16 cellular contexts compared by ENCODE assay signal in the genomic region with DNA sequence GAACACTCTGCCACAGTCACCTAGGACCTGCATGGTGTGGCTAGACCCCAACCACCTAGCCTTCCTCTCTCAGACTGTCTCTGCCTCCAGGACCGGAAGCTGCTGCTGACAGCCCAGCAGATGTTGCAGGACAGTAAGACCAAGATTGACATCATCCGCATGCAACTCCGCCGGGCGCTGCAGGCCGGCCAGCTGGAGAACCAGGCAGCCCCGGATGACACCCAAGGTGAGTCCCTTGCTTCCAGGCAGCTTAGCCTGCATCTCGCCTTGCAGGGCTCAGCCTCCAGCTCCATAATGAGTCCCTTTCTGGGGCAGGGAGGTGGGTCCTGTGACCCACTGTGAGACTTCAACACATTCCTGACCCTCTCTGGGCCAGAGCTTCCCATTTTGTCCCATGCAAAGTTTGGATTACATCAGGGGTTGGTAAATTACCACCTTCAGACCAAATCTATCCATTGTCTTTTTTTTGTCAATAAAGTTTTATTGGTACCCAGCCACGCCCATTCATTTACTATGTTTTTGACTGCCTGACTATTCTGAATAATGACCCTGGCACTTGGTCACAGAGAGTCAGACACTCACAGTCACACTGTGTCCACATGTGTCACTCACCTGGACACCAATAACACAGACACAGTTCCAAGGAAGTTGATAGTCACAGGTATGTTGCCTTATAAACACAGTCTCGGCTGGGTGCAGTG. TPM values are rescaled to one million over a fixed set of nuclear protein-coding genes. Genes with fewer than 3 reads are reported as not detected.
A peak's percentile ranks its signal among the peaks of the same experiment; 100 is the strongest.
DNase-seq lines count a peak whose midpoint lies in the region; ATAC-seq and TF ChIP-seq lines count a peak whose summit lies in the region.
"Had no signal": no experiment of that assay in that cellular context is flagged by ENCODE, and none has a peak within 500 bp of the region (broad histone marks: within the 10 kb centered on the region; RNA-seq: fewer than 3 reads in every experiment).

No MANE protein-coding gene starts in this region.

- no peaks in the 10 kb centered on the region for H3K9me3 Mint-ChIP-seq in activated naive CD8-positive, alpha-beta T cell (ENCODE audit: low read depth)
- no peaks in the 10 kb centered on the region for H3K9me3 Mint-ChIP-seq in activated naive CD8-positive, alpha-beta T cell treated with anti-CD3 and anti-CD28 coated beads, Interleukin-2, amount 50 U/mL, for 24 hours
- H3K9me3 Mint-ChIP-seq in effector memory CD8-positive, alpha-beta T cell, result no peaks in the 10 kb centered on the region
- H3K9me3 Mint-ChIP-seq in nephron progenitor cell, result no peaks in the 10 kb centered on the region
- no peaks in the 10 kb centered on the region for H3K9me3 Mint-ChIP-seq in naive thymus-derived CD8-positive, alpha-beta T cell
- H3K9me3 Mint-ChIP-seq: CD4-positive, alpha-beta T cell had no signal

- peaks cover 26% of the 10 kb centered on the region for H3K4me1 Mint-ChIP-seq in activated naive CD8-positive, alpha-beta T cell (ENCODE audit: low read depth)
- H3K4me1 Mint-ChIP-seq in activated naive CD8-positive, alpha-beta T cell treated with anti-CD3 and anti-CD28 coated beads, Interleukin-2, amount 50 U/mL, for 24 hours, result peaks cover 7% of the 10 kb centered on the region
- peaks cover 24 to 29% of the 10 kb centered on the region in 2 donors for H3K4me1 Mint-ChIP-seq in effector memory CD8-positive, alpha-beta T cell (ENCODE audit: low read depth in 2 of 2)
- peaks cover 3% of the 10 kb centered on the region for H3K4me1 Mint-ChIP-seq in nephron progenitor cell
- peaks cover 11 to 58% (median 26%) of the 10 kb centered on the region in 4 donors for H3K4me1 Mint-ChIP-seq in naive thymus-derived CD8-positive, alpha-beta T cell

- H3K9me3 ChIP-seq in esophagus squamous epithelium, result no peaks in the 10 kb centered on the region

- DNase-seq in activated naive CD8-positive, alpha-beta T cell treated with anti-CD3 and anti-CD28 coated beads, Interleukin-2, amount 50 U/mL, for 24 hours, result no peak
- DNase-seq in HEK293T (ENCODE audit: extremely low spot score) (peak; percentile 3), nephron progenitor cell (no peak), esophagus squamous epithelium (lab: John Stamatoyannopoulos, UW) (no peak)
- no peak for DNase-seq in effector memory CD8-positive, alpha-beta T cell
- DNase-seq in naive thymus-derived CD8-positive, alpha-beta T cell, result no peak
- DNase-seq: ACHN; Calu3; CD4-positive, alpha-beta T cell; DMS79 treated with DMSO at 0.1 percent for 48 hours; EL; GM23248 had no signal

- 95 to 99% methylated on average over 7 to 9 of the region's 10 CpGs for WGBS in esophagus squamous epithelium, 2 donors

- TF ChIP-seq POLR2A in esophagus squamous epithelium (IDR thresholded peaks at IDR 0.05), result no peak

- ATAC-seq in activated naive CD8-positive, alpha-beta T cell treated with anti-CD3 and anti-CD28 coated beads, Interleukin-2, amount 50 U/mL, for 24 hours, result no peak
- no peak for ATAC-seq in effector memory CD8-positive, alpha-beta T cell (replicated peaks)
- ATAC-seq in GM21786 (IDR thresholded peaks at IDR 0.05; ENCODE audit: unreplicated experiment), result no peak
- no peak for ATAC-seq in naive thymus-derived CD8-positive, alpha-beta T cell

- no peak overlapping the region for H3K4me3 Mint-ChIP-seq in activated naive CD8-positive, alpha-beta T cell
- H3K4me3 Mint-ChIP-seq in activated naive CD8-positive, alpha-beta T cell treated with anti-CD3 and anti-CD28 coated beads, Interleukin-2, amount 50 U/mL, for 24 hours, result no peak overlapping the region
- H3K4me3 Mint-ChIP-seq in effector memory CD8-positive, alpha-beta T cell, result no peak overlapping the region
- H3K4me3 Mint-ChIP-seq in nephron progenitor cell, result no peak overlapping the region
- H3K4me3 Mint-ChIP-seq in naive thymus-derived CD8-positive, alpha-beta T cell, result peak overlapping the region in 1 of 10 donors; percentile 38
- H3K4me3 Mint-ChIP-seq: CD4-positive, alpha-beta T cell had no signal

- no peaks in the 10 kb centered on the region for H3K27me3 ChIP-seq in esophagus squamous epithelium
- H3K27me3 ChIP-seq: BLaER1 treated with 17β-estradiol and CSF1 and Interleukin-3, amounts not matched to agents 10 nM and 100 nM had no signal

- H3K4me3 ChIP-seq in esophagus squamous epithelium, result no peak overlapping the region
- H3K4me3 ChIP-seq: BLaER1 treated with 17β-estradiol and CSF1 and Interleukin-3, amounts not matched to agents 10 nM and 100 nM; GM23248 had no signal

- H3K36me3 Mint-ChIP-seq in activated naive CD8-positive, alpha-beta T cell, result peaks cover 11% of the 10 kb centered on the region
- H3K36me3 Mint-ChIP-seq in activated naive CD8-positive, alpha-beta T cell treated with anti-CD3 and anti-CD28 coated beads, Interleukin-2, amount 50 U/mL, for 24 hours (ENCODE audit: low read depth), result peaks cover 49% of the 10 kb centered on the region
- peaks cover 93% of the 10 kb centered on the region for H3K36me3 Mint-ChIP-seq in effector memory CD8-positive, alpha-beta T cell (ENCODE audit: insufficient read depth)
- H3K36me3 Mint-ChIP-seq in nephron progenitor cell (ENCODE audit: low read depth), result peaks cover 68% of the 10 kb centered on the region
- peaks cover 10 to 88% (median 47%) of the 10 kb centered on the region in 3 donors for H3K36me3 Mint-ChIP-seq in naive thymus-derived CD8-positive, alpha-beta T cell

- H3K27ac Mint-ChIP-seq in activated naive CD8-positive, alpha-beta T cell, result peak overlapping the region; percentile 28
- H3K27ac Mint-ChIP-seq in activated naive CD8-positive, alpha-beta T cell treated with anti-CD3 and anti-CD28 coated beads, Interleukin-2, amount 50 U/mL, for 24 hours, result no peak overlapping the region
- H3K27ac Mint-ChIP-seq in effector memory CD8-positive, alpha-beta T cell, result peak overlapping the region; percentile 25 to 51
- peak overlapping the region; percentile 66 for H3K27ac Mint-ChIP-seq in nephron progenitor cell
- peak overlapping the region in 3 of 10 donors; percentile 7 to 57 (median 44) for H3K27ac Mint-ChIP-seq in naive thymus-derived CD8-positive, alpha-beta T cell
- H3K27ac Mint-ChIP-seq: CD4-positive, alpha-beta T cell had no signal

- intact Hi-C loops in esophagus squamous epithelium (cut with DNase I), result no loop called here

- CTCF ChIA-PET in HEK293T (lab: Yijun Ruan, JAX), result no interaction called here

- TF ChIP-seq CTCF in nephron progenitor cell (IDR thresholded peaks at IDR 0.05) (no peak), esophagus squamous epithelium (IDR thresholded peaks at IDR 0.05) (no peak)

- H3K36me3 ChIP-seq in esophagus squamous epithelium, result peaks cover 37 to 100% (median 67%) of the 10 kb centered on the region in 3 donors

- H3K27me3 Mint-ChIP-seq in activated naive CD8-positive, alpha-beta T cell, result no peaks in the 10 kb centered on the region
- no peaks in the 10 kb centered on the region for H3K27me3 Mint-ChIP-seq in activated naive CD8-positive, alpha-beta T cell treated with anti-CD3 and anti-CD28 coated beads, Interleukin-2, amount 50 U/mL, for 24 hours
- H3K27me3 Mint-ChIP-seq in effector memory CD8-positive, alpha-beta T cell, result no peaks in the 10 kb centered on the region
- no peaks in the 10 kb centered on the region for H3K27me3 Mint-ChIP-seq in nephron progenitor cell (ENCODE audit: low read depth, poor library complexity)
- no peaks in the 10 kb centered on the region for H3K27me3 Mint-ChIP-seq in naive thymus-derived CD8-positive, alpha-beta T cell
- H3K27me3 Mint-ChIP-seq: CD4-positive, alpha-beta T cell had no signal

- peaks cover 0 to 16% (median 0%) of the 10 kb centered on the region in 3 donors for H3K4me1 ChIP-seq in esophagus squamous epithelium

- POLR2A ChIA-PET in HEK293T (lab: Yijun Ruan, JAX), result no interaction called here
- POLR2A ChIA-PET in naive thymus-derived CD8-positive, alpha-beta T cell (lab: Charles Lee), result interaction anchor here (0.7 kb wide), 1 partner anchor 331 kb away, joined by 3 read pairs; no protein-coding TSS in a partner anchor

- no peak overlapping the region for H3K27ac ChIP-seq in esophagus squamous epithelium
- H3K27ac ChIP-seq: BLaER1 treated with 17β-estradiol and CSF1 and Interleukin-3, amounts not matched to agents 10 nM and 100 nM; GM23248 had no signal

TF ChIP-seq in HEK293T, 16 proteins besides CTCF, POLR2A, EP300 and RAD21 (continues in another document):
- TF ChIP-seq ZNF384 (IDR thresholded peaks at IDR 0.05), result no peak
- TF ChIP-seq FOXK2 (IDR thresholded peaks at IDR 0.05), result no peak
- no peak for TF ChIP-seq NFRKB (IDR thresholded peaks at IDR 0.05)
- TF ChIP-seq FOXA1 (IDR thresholded peaks at IDR 0.05), result no peak
- TF ChIP-seq SUZ12 (IDR thresholded peaks at IDR 0.05), result no peak
- no peak for TF ChIP-seq BHLHE40 (IDR thresholded peaks at IDR 0.05; ENCODE audit: borderline replicate concordance)
- TF ChIP-seq ELF4 (IDR thresholded peaks at IDR 0.05), result no peak
- no peak for TF ChIP-seq SP1 (IDR thresholded peaks at IDR 0.05)
- TF ChIP-seq ARNT (IDR thresholded peaks at IDR 0.05), result no peak
- no peak for TF ChIP-seq HDGF (IDR thresholded peaks at IDR 0.05; ENCODE audit: borderline replicate concordance)
- TF ChIP-seq FOXM1 (IDR thresholded peaks at IDR 0.05; ENCODE audit: borderline replicate concordance), result no peak
- no peak for TF ChIP-seq LEF1 (IDR thresholded peaks at IDR 0.05; ENCODE audit: borderline replicate concordance)
- no peak for TF ChIP-seq CTBP1 (IDR thresholded peaks at IDR 0.05; ENCODE audit: borderline replicate concordance)

RNA-seq across cellular contexts. Expression of gene PKN1, which starts 13.4 kb away (rescaled TPM):
- total RNA-seq in esophagus squamous epithelium, result 10 to 100 TPM in 2 of 4 donors, 1 to 10 TPM in 2; 6.1 to 38.3 (median 21.0) TPM
- total RNA-seq in naive thymus-derived CD8-positive, alpha-beta T cell, result 100 to 1,000 TPM; 188 to 200 TPM
- polyA plus RNA-seq in naive thymus-derived CD8-positive, alpha-beta T cell, result 10 to 100 TPM; 45.5 to 96.6 (median 56.8) TPM

RNA-seq across cellular contexts. Expression of gene DDX39A, which starts 27.3 kb away (rescaled TPM):
- total RNA-seq in esophagus squamous epithelium, result 100 to 1,000 TPM in 1 of 4 donors, 10 to 100 TPM in 3; 59.2 to 144 (median 88.4) TPM
- total RNA-seq in naive thymus-derived CD8-positive, alpha-beta T cell, result 100 to 1,000 TPM; 158 to 165 TPM
- polyA plus RNA-seq in naive thymus-derived CD8-positive, alpha-beta T cell, result 100 to 1,000 TPM in 2 of 3 donors, 10 to 100 TPM in 1; 96.0 to 136 (median 106) TPM

RNA-seq across cellular contexts. Expression of gene PTGER1, which starts 28.7 kb away (rescaled TPM):
- total RNA-seq in esophagus squamous epithelium, result 1 to 10 TPM in 1 of 4 donors, under 1 TPM in 2, not detected in 1; 0.31 to 1.3 (median 0.38) TPM
- not detected for total RNA-seq in naive thymus-derived CD8-positive, alpha-beta T cell
- polyA plus RNA-seq in naive thymus-derived CD8-positive, alpha-beta T cell, result not detected
- total RNA-seq: A172; CD4-positive, alpha-beta T cell had no signal

RNA-seq across cellular contexts. Expression of gene GIPC1, which starts 49.4 kb away (rescaled TPM):
- total RNA-seq in esophagus squamous epithelium, result 100 to 1,000 TPM; 147 to 432 (median 243) TPM
- 10 to 100 TPM; 19.9 to 23.0 TPM for total RNA-seq in naive thymus-derived CD8-positive, alpha-beta T cell
- 10 to 100 TPM; 32.2 to 35.0 (median 33.5) TPM for polyA plus RNA-seq in naive thymus-derived CD8-positive, alpha-beta T cell

Comparison
In these comparisons a context has a peak if more than half of its experiments do, and no peak if none do; other contexts are left out.
1. RNA of gene PKN1, which starts 13.4 kb away (total RNA-seq): 188 to 200 TPM in naive thymus-derived CD8-positive, alpha-beta T cell; 6.1 to 38.3 TPM in esophagus squamous epithelium; every median in the first group is over 4 times any median in the second.